15 cellular contexts compared by ENCODE assay signal in genomic region chrX:119667111-119667928, GRCh38. TPM values are rescaled to one million over a fixed set of nuclear protein-coding genes. Genes with fewer than 3 reads are reported as not detected.
DNase-seq lines count a peak whose midpoint lies in the region; ATAC-seq and TF ChIP-seq lines count a peak whose summit lies in the region.
"Had no signal": no experiment of that assay in that cellular context is flagged by ENCODE, and none has a peak within 500 bp of the region (broad histone marks: within the 10 kb centered on the region; RNA-seq: fewer than 3 reads in every experiment).

No MANE protein-coding gene starts in this region.

- no peak overlapping the region for H3K27ac ChIP-seq in WERI-Rb-1
- H3K27ac ChIP-seq: ascending aorta, GM23248, right lobe of liver had no signal

- TF ChIP-seq CTCF in WTC11 (IDR thresholded peaks at IDR 0.05) (no peak), WERI-Rb-1 (IDR thresholded peaks at IDR 0.05; ENCODE audit: low read depth, low read length) (no peak)

- peaks cover 27% of the 10 kb centered on the region for H3K4me1 Mint-ChIP-seq in stimulated activated naive CD8-positive, alpha-beta T cell treated with anti-CD3 and anti-CD28 coated beads, Interleukin-15, Interleukin-2, amounts not matched to agents 100 ng/mL and 50 ng/mL, for 24 hours (ENCODE audit: low read depth)
- H3K4me1 Mint-ChIP-seq in WTC11 = peaks cover 13% of the 10 kb centered on the region

- POLR2A ChIA-PET in WTC11 (lab: Charles Lee) = no interaction called here

- no peak for DNase-seq in stimulated activated naive CD8-positive, alpha-beta T cell treated with anti-CD3 and anti-CD28 coated beads, Interleukin-15, Interleukin-2, amounts not matched to agents 100 U/mL and 50 U/mL, for 24 hours
- DNase-seq in WTC11 (ENCODE audit: low spot score) (peak; percentile 12), iPS-NIHi11 (ENCODE audit: low spot score) (peak; percentile 22), occipital lobe (lab: John Stamatoyannopoulos, UW) (no peak), WERI-Rb-1 (no peak), RKO (ENCODE audit: low spot score) (no peak)
- DNase-seq: activated CD8-positive, alpha-beta memory T cell treated with anti-CD3 and anti-CD28 coated beads, Interleukin-2, amount 10 ng/mL, durations not matched to agents 7 days and 5 days; hypothalamus; midbrain; right lobe of liver; T1000 had no signal

- H3K4me3 ChIP-seq in WERI-Rb-1 (ENCODE audit: low read depth, low read length) = no peak overlapping the region
- H3K4me3 ChIP-seq: ascending aorta, GM23248, right lobe of liver had no signal

- peaks cover 12% of the 10 kb centered on the region for H3K27me3 ChIP-seq in WERI-Rb-1 (ENCODE audit: insufficient read depth, low read depth, severe bottlenecking)
- H3K27me3 ChIP-seq: ascending aorta, right lobe of liver had no signal

- CTCF ChIA-PET in WTC11 (lab: Charles Lee) = interaction anchor here (1.5 kb wide), 1 partner anchor 61 kb away, joined by 3 read pairs; no protein-coding TSS in a partner anchor

- no peaks in the 10 kb centered on the region for H3K9me3 ChIP-seq in WERI-Rb-1 (ENCODE audit: severe bottlenecking)
- H3K9me3 ChIP-seq: ascending aorta, right lobe of liver had no signal

- H3K36me3 Mint-ChIP-seq in stimulated activated naive CD8-positive, alpha-beta T cell treated with anti-CD3 and anti-CD28 coated beads, Interleukin-15, Interleukin-2, amounts not matched to agents 100 ng/mL and 50 ng/mL, for 24 hours (ENCODE audit: low read depth) = peaks cover 38% of the 10 kb centered on the region
- peaks cover 16% of the 10 kb centered on the region for H3K36me3 Mint-ChIP-seq in WTC11

- peak overlapping the region; percentile 40 for H3K27ac Mint-ChIP-seq in stimulated activated naive CD8-positive, alpha-beta T cell treated with anti-CD3 and anti-CD28 coated beads, Interleukin-15, Interleukin-2, amounts not matched to agents 100 ng/mL and 50 ng/mL, for 24 hours
- H3K27ac Mint-ChIP-seq in WTC11 = no peak overlapping the region

- H3K4me3 Mint-ChIP-seq in stimulated activated naive CD8-positive, alpha-beta T cell treated with anti-CD3 and anti-CD28 coated beads, Interleukin-15, Interleukin-2, amounts not matched to agents 100 ng/mL and 50 ng/mL, for 24 hours = no peak overlapping the region
- no peak overlapping the region for H3K4me3 Mint-ChIP-seq in WTC11
- H3K4me3 Mint-ChIP-seq: activated CD8-positive, alpha-beta memory T cell treated with anti-CD3 and anti-CD28 coated beads, Interleukin-2, amount 10 ng/mL, durations not matched to agents 7 days and 5 days had no signal

- no peaks in the 10 kb centered on the region for H3K36me3 ChIP-seq in WERI-Rb-1
- H3K36me3 ChIP-seq: ascending aorta, right lobe of liver had no signal

- ATAC-seq in stimulated activated naive CD8-positive, alpha-beta T cell treated with anti-CD3 and anti-CD28 coated beads, Interleukin-15, Interleukin-2, amounts not matched to agents 100 U/mL and 50 U/mL, for 24 hours = no peak
- ATAC-seq in WTC11 = peak; percentile 28; the same call in 1 of the 2 replicates
- ATAC-seq in HG03139 (IDR thresholded peaks at IDR 0.05; ENCODE audit: unreplicated experiment) = no peak
- ATAC-seq: activated CD8-positive, alpha-beta memory T cell treated with anti-CD3 and anti-CD28 coated beads, Interleukin-2, amount 10 ng/mL, durations not matched to agents 7 days and 5 days; right lobe of liver had no signal

- no peaks in the 10 kb centered on the region for H3K9me3 Mint-ChIP-seq in stimulated activated naive CD8-positive, alpha-beta T cell treated with anti-CD3 and anti-CD28 coated beads, Interleukin-15, Interleukin-2, amounts not matched to agents 100 ng/mL and 50 ng/mL, for 24 hours
- no peaks in the 10 kb centered on the region for H3K9me3 Mint-ChIP-seq in WTC11

- no peaks in the 10 kb centered on the region for H3K27me3 Mint-ChIP-seq in stimulated activated naive CD8-positive, alpha-beta T cell treated with anti-CD3 and anti-CD28 coated beads, Interleukin-15, Interleukin-2, amounts not matched to agents 100 ng/mL and 50 ng/mL, for 24 hours
- no peaks in the 10 kb centered on the region for H3K27me3 Mint-ChIP-seq in WTC11 (ENCODE audit: low read depth)
- H3K27me3 Mint-ChIP-seq: activated CD8-positive, alpha-beta memory T cell treated with anti-CD3 and anti-CD28 coated beads, Interleukin-2, amount 10 ng/mL, durations not matched to agents 7 days and 5 days had no signal

TF ChIP-seq in WTC11, 78 proteins besides CTCF, POLR2A, EP300 and RAD21:
- TF ChIP-seq USF2 (CRISPR knock-in tag; IDR thresholded peaks at IDR 0.05) (peak; percentile 44; the same call in 1 of the 2 replicates), NFATC4 (CRISPR knock-in tag; IDR thresholded peaks at IDR 0.05) (no peak)
TF ChIP-seq in WTC11: peak in this region for 1.

RNA-seq across cellular contexts. Expression of gene SEPTIN6, which starts 25.6 kb away (rescaled TPM):
- total RNA-seq in WTC11 (2021) = 52.1 to 62.9 TPM (median 53.6 TPM) in 3 replicates
- total RNA-seq in occipital lobe = 43.0 TPM

Comparison
In these comparisons a context has a peak if more than half of its experiments do, and no peak if none do; other contexts are left out.
1. DNase-seq: peak in WTC11 (single experiment) and iPS-NIHi11 (single experiment); none in stimulated activated naive CD8-positive, alpha-beta T cell treated with anti-CD3 and anti-CD28 coated beads, Interleukin-15, Interleukin-2, amounts not matched to agents 100 U/mL and 50 U/mL, for 24 hours (single experiment), occipital lobe (single experiment), WERI-Rb-1 (single experiment) and RKO (single experiment).